21 cellular contexts compared by ENCODE assay signal in genomic region chr10:100334762-100335161, GRCh38. TPM values are rescaled to one million over a fixed set of nuclear protein-coding genes. Genes with fewer than 3 reads are reported as not detected.
DNase-seq lines count a peak whose midpoint lies in the region; ATAC-seq and TF ChIP-seq lines count a peak whose summit lies in the region.
"Had no signal": no experiment of that assay in that cellular context is flagged by ENCODE, and none has a peak within 500 bp of the region (broad histone marks: within the 10 kb centered on the region; RNA-seq: fewer than 3 reads in every experiment).

No MANE protein-coding gene starts in this region.

- H3K9me3 ChIP-seq in lung (ENCODE audit: control insufficient read depth in 2 of 2, insufficient read depth in 1 of 2, low read length in 1 of 2), result no peaks in the 10 kb centered on the region
- no peaks in the 10 kb centered on the region for H3K9me3 ChIP-seq in upper lobe of right lung
- H3K9me3 ChIP-seq: A549; BLaER1 treated with 17β-estradiol and CSF1 and Interleukin-3, amounts not matched to agents 10 nM and 100 nM had no signal

- no peaks in the 10 kb centered on the region for H3K36me3 ChIP-seq in lung (ENCODE audit: control insufficient read depth in 2 of 2, insufficient read depth in 2 of 2, low read length in 2 of 2)
- no peaks in the 10 kb centered on the region for H3K36me3 ChIP-seq in upper lobe of right lung
- H3K36me3 ChIP-seq: BLaER1 treated with 17β-estradiol and CSF1 and Interleukin-3, amounts not matched to agents 10 nM and 100 nM had no signal

- intact Hi-C loops in upper lobe of right lung (cut with DNase I), result no loop called here

- WGBS in lung, 2 donors, result 69 to 77% methylated on average over 9 of the region's 9 CpGs

- H3K27me3 ChIP-seq in lung (ENCODE audit: control insufficient read depth, insufficient read depth) (no peaks in the 10 kb centered on the region), upper lobe of right lung (no peaks in the 10 kb centered on the region)
- H3K27me3 ChIP-seq: BLaER1 treated with 17β-estradiol and CSF1 and Interleukin-3, amounts not matched to agents 10 nM and 100 nM had no signal

- ATAC-seq in lung (ENCODE audit: insufficient read depth, low FRiP score) (peak; percentile 31), upper lobe of right lung (peak; percentile 72), HG03159 (IDR thresholded peaks at IDR 0.05; ENCODE audit: unreplicated experiment) (no peak)
- ATAC-seq: A549; CD8-positive, alpha-beta T cell; HCT116; HepG2 had no signal

- no peak for TF ChIP-seq CTCF in AG10803 (conservative IDR thresholded peaks at IDR 0.05; ENCODE audit: low read length)
- TF ChIP-seq CTCF in fibroblast of mammary gland (conservative IDR thresholded peaks at IDR 0.05; ENCODE audit: control insufficient read depth, insufficient read depth, low read depth, low read length), result no peak
- no peak for TF ChIP-seq CTCF in lung (IDR thresholded peaks at IDR 0.05; ENCODE audit: control extremely low read depth, extremely low read depth)
- no peak for TF ChIP-seq CTCF in upper lobe of right lung (IDR thresholded peaks at IDR 0.05)

- H3K27ac ChIP-seq in lung (ENCODE audit: low read depth in 1 of 2, low read length in 1 of 2) (no peak overlapping the region), upper lobe of right lung (no peak overlapping the region)
- H3K27ac ChIP-seq: 22Rv1; A549; BLaER1 treated with 17β-estradiol and CSF1 and Interleukin-3, amounts not matched to agents 10 nM and 100 nM had no signal

- DNase-seq in AG10803 (ENCODE audit: low read depth) (peak; percentile 20), fibroblast of mammary gland (ENCODE audit: low read depth) (peak; percentile 19), lung (ENCODE audit: low spot score) (peak; percentile 48), upper lobe of right lung (peak; percentile 73), NCI-H2227 treated with DMSO at 0.1 percent for 48 hours (lab: John Stamatoyannopoulos, UW) (no peak), Ammon's horn (ENCODE audit: low spot score) (no peak)
- DNase-seq: Calu3; CD8-positive, alpha-beta T cell; DMS79 treated with DMSO at 0.1 percent for 48 hours; GF-D8; GOT3; H7; HFFc6 had no signal

- no peak overlapping the region for H3K4me3 ChIP-seq in AG10803 (ENCODE audit: low read length)
- no peak overlapping the region for H3K4me3 ChIP-seq in fibroblast of mammary gland (ENCODE audit: control insufficient read depth, low read depth, low read length)
- H3K4me3 ChIP-seq in lung, result no peak overlapping the region
- H3K4me3 ChIP-seq in upper lobe of right lung, result no peak overlapping the region
- H3K4me3 ChIP-seq: A549; BLaER1 treated with 17β-estradiol and CSF1 and Interleukin-3, amounts not matched to agents 10 nM and 100 nM had no signal

- H3K4me1 ChIP-seq in lung (ENCODE audit: control insufficient read depth in 2 of 2, insufficient read depth in 2 of 2, low read length in 2 of 2) (peaks cover 0 to 3% of the 10 kb centered on the region in 2 donors), upper lobe of right lung (no peaks in the 10 kb centered on the region)

RNA-seq across cellular contexts. Expression of gene PKD2L1, which starts 4.7 kb away (rescaled TPM):
- 1 to 10 TPM in 1 of 2 donors, under 1 TPM in 1; 0.46 to 1.1 TPM for total RNA-seq in lung
- 1 to 10 TPM in 1 of 2 donors, under 1 TPM in 1; 0.88 to 1.5 TPM for polyA plus RNA-seq in lung
- 2.1 TPM for total RNA-seq in upper lobe of right lung
- total RNA-seq: B cell, Calu3, H7, HFFc6 had no signal
- polyA plus RNA-seq: IgD-negative memory B cell had no signal

RNA-seq across cellular contexts. Expression of gene SCD, which starts 12.3 kb away (rescaled TPM):
- 100 to 1,000 TPM; 334 to 383 TPM for total RNA-seq in lung
- 100 to 1,000 TPM; 136 to 144 TPM for polyA plus RNA-seq in lung
- total RNA-seq in upper lobe of right lung, result 276 TPM

RNA-seq across cellular contexts. Expression of gene BLOC1S2, which starts 48.3 kb away (rescaled TPM):
- total RNA-seq in lung (10 to 100 TPM; 18.0 to 44.4 TPM), upper lobe of right lung (42.1 TPM)
- polyA plus RNA-seq in lung, result 10 to 100 TPM; 49.7 to 54.2 TPM

Comparison
In these comparisons a context has a peak if more than half of its experiments do, and no peak if none do; other contexts are left out.
1. DNase-seq: peak in AG10803 (single experiment), fibroblast of mammary gland (single experiment), lung (single experiment) and upper lobe of right lung (single experiment); none in NCI-H2227 treated with DMSO at 0.1 percent for 48 hours (single experiment) and Ammon's horn (single experiment).